Comparison of ENCODE assay signal across 8 cellular contexts in genomic region chr15:84734794-84735479, GRCh38. TPM values are rescaled to one million over a fixed set of nuclear protein-coding genes. Genes with fewer than 3 reads are reported as not detected.
DNase-seq lines count a peak whose midpoint lies in the region; ATAC-seq and TF ChIP-seq lines count a peak whose summit lies in the region.

No MANE protein-coding gene starts in this region.

- H3K27me3 Mint-ChIP-seq in Caco-2 (ENCODE audit: insufficient read depth, unreplicated experiment), result no peaks in the 10 kb centered on the region

- CTCF ChIA-PET in Caco-2 (lab: Charles Lee), result interaction anchor here (0.6 to 1.2 kb wide), 5 partner anchors 12 to 83 kb away, joined by 3 to 11 read pairs (median 3); partner anchors contain the start of gene SEC11A

- POLR2A ChIA-PET in Caco-2 (lab: Charles Lee), result interaction anchor here (0.6 to 3.6 kb wide), 11 partner anchors 9 to 1885 kb away, joined by 3 to 60 read pairs (median 7); partner anchors contain the start of genes SEC11A and WDR73

- peaks cover 27% of the 10 kb centered on the region for H3K4me1 ChIP-seq in Caco-2

- no TSS peak for BruUV-seq in Caco-2 (replicated peaks; lab: Mats Ljungman, UMichigan)

- H3K4me3 ChIP-seq in Caco-2 (ENCODE audit: low read depth, low read length), result no peak overlapping the region; the same call in 1 of the 2 replicates

- H3K36me3 Mint-ChIP-seq in Caco-2 (ENCODE audit: insufficient read depth, unreplicated experiment), result peaks cover 14% of the 10 kb centered on the region

- ATAC-seq in GM19455 (IDR thresholded peaks at IDR 0.05; ENCODE audit: unreplicated experiment) (peak; percentile 58), HG03460 (IDR thresholded peaks at IDR 0.05; ENCODE audit: unreplicated experiment) (peak; percentile 55)

- peak overlapping the region; percentile 94 for H3K27ac Mint-ChIP-seq in Caco-2 (ENCODE audit: unreplicated experiment)

- peak; percentile 95 for DNase-seq in Caco-2
- peak; percentile 95 for DNase-seq in RPMI8226
- peak; percentile 55 for DNase-seq in activated effector memory CD4-positive, alpha-beta T cell treated with Interleukin-2 at 50 U/mL for 16 hours
- DNase-seq in iPS DF 19.7 (ENCODE audit: low read depth, low spot score), result peak; percentile 94
- peak; percentile 29 to 58 (median 46) for DNase-seq in stimulated activated CD4-positive, alpha-beta T cell treated with anti-CD3 and anti-CD28 coated beads, Interleukin-1b, Interleukin-23, amount 100 ng/mL, for 24 hours (ENCODE audit: low read depth in 4 of 4, low spot score in 1 of 4)
- DNase-seq in foreskin melanocyte, result no peak

- no peaks in the 10 kb centered on the region for H3K9me3 ChIP-seq in Caco-2

- H3K9me3 Mint-ChIP-seq in Caco-2 (ENCODE audit: unreplicated experiment), result no peaks in the 10 kb centered on the region

- H3K4me3 Mint-ChIP-seq in Caco-2 (ENCODE audit: unreplicated experiment), result peak overlapping the region; percentile 66

- H3K4me1 Mint-ChIP-seq in Caco-2 (ENCODE audit: low read depth, unreplicated experiment), result peaks cover 22% of the 10 kb centered on the region

- H3K36me3 ChIP-seq in Caco-2 (ENCODE audit: control insufficient read depth, insufficient read depth, low read length), result no peaks in the 10 kb centered on the region

- no peaks in the 10 kb centered on the region for H3K27me3 ChIP-seq in Caco-2 (replicated peaks; ENCODE audit: control insufficient read depth, insufficient read depth, low read length)

- intact Hi-C loops in Caco-2 (cut with micrococcal nuclease; ENCODE audit: unreplicated experiment), result loop anchor here (1.0 kb wide), 2 partner anchors 12 to 19 kb away; partner anchors contain the start of gene SEC11A

- TF ChIP-seq CTCF in Caco-2 (IDR thresholded peaks at IDR 0.05; ENCODE audit: insufficient read depth in 1 of 2, low read depth in 1 of 2, low read length in 1 of 2, severe bottlenecking in 1 of 2, unreplicated experiment in 1 of 2), result no peak

RNA-seq across cellular contexts. Expression of gene ZNF592, which starts 13.5 kb away (rescaled TPM):
- 29.1 and 30.6 TPM in 2 replicates for total RNA-seq in Caco-2 (2022)

RNA-seq across cellular contexts. Expression of gene SEC11A, which starts 19.0 kb away (rescaled TPM):
- 200 and 211 TPM in 2 replicates for total RNA-seq in Caco-2 (2022)
